In the genomic region with DNA sequence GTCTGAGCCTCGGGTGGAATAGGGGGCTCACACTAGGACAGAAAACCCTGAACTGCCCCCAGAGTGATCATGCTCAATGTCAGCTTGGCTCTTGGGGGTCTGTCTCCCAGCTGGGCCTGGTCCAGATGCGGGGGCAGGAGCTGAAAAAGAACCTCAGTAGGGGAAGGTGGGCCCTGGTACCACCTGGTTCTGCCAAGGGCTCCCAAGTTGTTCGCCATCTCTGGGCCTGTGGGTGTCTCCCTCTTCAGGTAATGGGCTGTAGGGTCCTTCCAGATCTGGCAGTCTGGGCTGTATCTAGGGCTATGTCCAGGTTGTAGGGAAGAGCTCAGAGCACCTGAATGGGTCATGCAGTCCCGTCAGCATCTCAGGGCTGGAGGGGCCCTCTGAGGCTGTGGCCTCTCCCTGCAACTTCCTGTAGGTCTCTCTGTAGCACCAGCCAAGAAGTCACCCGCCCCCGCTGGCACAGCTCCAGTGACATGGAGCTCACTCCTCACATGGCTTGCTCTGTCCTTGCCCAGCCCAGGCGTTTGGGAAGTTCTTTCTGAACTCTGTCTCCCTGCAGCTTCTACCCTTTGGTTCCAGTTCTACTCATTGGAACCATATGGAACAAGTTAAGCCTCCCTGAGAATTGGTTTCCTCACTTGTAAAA, we compare ENCODE assay signal across 8 cellular contexts. TPM values are rescaled to one million over a fixed set of nuclear protein-coding genes. Genes with fewer than 3 reads are reported as not detected.
DNase-seq lines count a peak whose midpoint lies in the region; ATAC-seq and TF ChIP-seq lines count a peak whose summit lies in the region.

No MANE protein-coding gene starts in this region.

- no peaks in the 10 kb centered on the region for H3K27me3 ChIP-seq in sigmoid colon

- DNase-seq in H4 (ENCODE audit: low spot score) (peak; percentile 62), astrocyte of the cerebellum (ENCODE audit: low read depth) (no peak), left cardiac atrium (peak; percentile 88), sigmoid colon (peak; percentile 93), T-helper 2 cell (no peak), NCI-H1105 treated with DMSO at 0.1 percent for 48 hours (lab: John Stamatoyannopoulos, UW) (no peak), endothelial cell (ENCODE audit: low spot score) (no peak)
- no peak for DNase-seq in stimulated activated CD4-positive, alpha-beta T cell treated with anti-CD3 and anti-CD28 coated beads, Interleukin-2, amount 100 ng/mL, for 24 hours

- H3K4me3 ChIP-seq in astrocyte of the cerebellum (ENCODE audit: low read depth, low read length) = no peak overlapping the region
- H3K4me3 ChIP-seq in sigmoid colon = peak overlapping the region in 1 of 4 donors; percentile 4

- no peaks in the 10 kb centered on the region for H3K9me3 ChIP-seq in sigmoid colon

- H3K4me3 Mint-ChIP-seq in endothelial cell (ENCODE audit: unreplicated experiment) = no peak overlapping the region

- no peak for TF ChIP-seq EP300 in sigmoid colon (IDR thresholded peaks at IDR 0.05)

- peak; percentile 85 to 88 for ATAC-seq in left cardiac atrium

- no peak overlapping the region for H3K27ac Mint-ChIP-seq in endothelial cell (ENCODE audit: unreplicated experiment)

- peak overlapping the region; percentile 57 to 84 (median 74) for H3K27ac ChIP-seq in sigmoid colon

- no peaks in the 10 kb centered on the region for H3K36me3 ChIP-seq in sigmoid colon

- peaks cover 3% of the 10 kb centered on the region for H3K36me3 Mint-ChIP-seq in endothelial cell (ENCODE audit: low read depth, unreplicated experiment)

- H3K27me3 Mint-ChIP-seq in endothelial cell (ENCODE audit: unreplicated experiment) = peaks cover 5% of the 10 kb centered on the region

- H3K9me3 Mint-ChIP-seq in endothelial cell (ENCODE audit: unreplicated experiment) = no peaks in the 10 kb centered on the region

- peak; percentile 17 for TF ChIP-seq CTCF in astrocyte of the cerebellum (IDR thresholded peaks at IDR 0.05; ENCODE audit: low read depth, low read length, missing control alignments)
- TF ChIP-seq CTCF in sigmoid colon (IDR thresholded peaks at IDR 0.05) = no peak
- TF ChIP-seq CTCF in endothelial cell (IDR thresholded peaks at IDR 0.05; ENCODE audit: unreplicated experiment) = no peak

- in situ Hi-C loops in astrocyte of the cerebellum (cut with HindIII; ENCODE audit: low sequenced_read_pairs) = no loop called here

- 43 to 54% methylated on average over 7 of the region's 7 CpGs for whole genome bisulfite sequencing in sigmoid colon, 2 donors

- no peak for TF ChIP-seq POLR2A in sigmoid colon (IDR thresholded peaks at IDR 0.05)

- peaks cover 0 to 29% (median 21%) of the 10 kb centered on the region in 4 donors for H3K4me1 ChIP-seq in sigmoid colon

- H3K4me1 Mint-ChIP-seq in endothelial cell (ENCODE audit: unreplicated experiment) = peaks cover 7% of the 10 kb centered on the region

- intact Hi-C loops in left cardiac atrium (cut with DNase I) (no loop called here), sigmoid colon (cut with DNase I) (no loop called here)

RNA-seq across cellular contexts. Expression of a gene that starts 33.0 kb away (rescaled TPM):
- total RNA-seq in H4 (2014; rRNA removed; shearing (Covaris generic)) = not detected in 2 replicates
- total RNA-seq in left cardiac atrium (1 to 10 TPM; 1.9 to 3.6 TPM), sigmoid colon (10 to 100 TPM in 1 of 4 donors, 1 to 10 TPM in 3; 3.8 to 17.5 (median 8.4) TPM), endothelial cell (ENCODE audit: unreplicated experiment) (0.08 TPM)
- 1 to 10 TPM in 2 of 3 donors, under 1 TPM in 1; 0.23 to 2.8 (median 1.8) TPM for polyA plus RNA-seq in sigmoid colon

RNA-seq across cellular contexts. Expression of a gene that starts 39.8 kb away (rescaled TPM):
- total RNA-seq in H4 (2014; rRNA removed; shearing (Covaris generic)) = 15.8 and 21.7 TPM in 2 replicates
- total RNA-seq in left cardiac atrium (10 to 100 TPM; 19.4 to 21.0 TPM), sigmoid colon (10 to 100 TPM; 14.3 to 21.7 (median 17.2) TPM), endothelial cell (ENCODE audit: unreplicated experiment) (24.1 TPM)
- 10 to 100 TPM; 21.0 to 38.9 (median 25.4) TPM for polyA plus RNA-seq in sigmoid colon

Comparison
In these comparisons a context has a peak if more than half of its experiments do, and no peak if none do; other contexts are left out.
1. DNase-seq: peak in H4 (single experiment), left cardiac atrium (single experiment) and sigmoid colon (single experiment); none in astrocyte of the cerebellum (single experiment), T-helper 2 cell (0 of 5), NCI-H1105 treated with DMSO at 0.1 percent for 48 hours (single experiment), stimulated activated CD4-positive, alpha-beta T cell treated with anti-CD3 and anti-CD28 coated beads, Interleukin-2, amount 100 ng/mL, for 24 hours (0 of 2) and endothelial cell (single experiment).